In the genomic region with DNA sequence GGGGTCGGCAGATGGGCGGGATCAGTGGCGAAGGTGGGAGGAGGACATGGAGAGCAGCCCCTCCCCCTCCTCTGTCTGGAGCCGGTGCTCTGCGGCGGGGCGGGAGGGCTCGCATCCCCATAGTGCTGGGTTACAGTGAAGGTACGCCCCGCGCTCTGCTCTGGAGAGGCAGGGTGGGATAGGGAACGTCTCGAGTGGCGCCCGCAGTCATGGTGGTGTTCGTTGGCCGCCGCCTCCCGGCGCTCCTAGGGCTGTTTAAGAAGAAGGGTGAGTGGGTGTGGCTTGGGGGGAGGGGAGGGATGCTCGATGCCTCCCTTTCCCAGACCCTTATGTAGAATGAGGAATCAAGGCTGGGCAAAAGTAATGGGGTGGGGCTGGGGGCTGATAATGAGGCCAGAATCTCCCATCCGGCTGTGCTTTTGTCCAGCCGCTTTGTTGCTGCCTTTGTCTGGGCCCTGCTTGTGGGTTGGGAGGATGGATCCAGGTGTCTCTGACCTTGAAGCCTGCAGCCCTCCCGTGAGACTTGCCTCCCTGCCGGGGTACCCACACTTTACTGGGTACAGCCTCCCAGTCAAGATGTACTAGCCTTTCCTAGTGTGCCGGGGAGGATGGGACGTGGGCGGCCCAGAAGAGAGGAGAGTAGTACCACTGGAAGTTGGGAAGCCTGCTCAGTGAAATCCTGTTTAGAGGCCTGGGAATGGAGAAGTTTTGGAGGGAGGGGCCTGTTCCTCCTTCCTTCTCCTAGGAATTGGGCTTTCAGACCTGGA, we compare ENCODE assay signal across 13 cellular contexts. TPM values are rescaled to one million over a fixed set of nuclear protein-coding genes. Genes with fewer than 3 reads are reported as not detected.
DNase-seq lines count a peak whose midpoint lies in the region; ATAC-seq, FAIRE-seq and TF ChIP-seq lines count a peak whose summit lies in the region.
"Had no signal": no experiment of that assay in that cellular context is flagged by ENCODE, and none has a peak within 500 bp of the region (broad histone marks: within the 10 kb centered on the region; RNA-seq: fewer than 3 reads in every experiment).

No MANE protein-coding gene starts in this region.

- H2BK20ac ChIP-seq in H9 (ENCODE audit: low read depth, low read length, poor library complexity, severe bottlenecking), result no peak overlapping the region

- ATAC-seq in activated CD4-positive, CD25-positive, alpha-beta regulatory T cell treated with anti-CD3 and anti-CD28 coated beads, Interleukin-2, amount 50 U/mL, for 24 hours, result no peak

- TF ChIP-seq CTCF in H9 (conservative IDR thresholded peaks at IDR 0.05), result no peak
- TF ChIP-seq CTCF in progenitor cell of endocrine pancreas (IDR thresholded peaks at IDR 0.05; ENCODE audit: unreplicated experiment), result no peak

- H3K9me3 Mint-ChIP-seq in H9, result no peaks in the 10 kb centered on the region
- H3K9me3 Mint-ChIP-seq in progenitor cell of endocrine pancreas (ENCODE audit: low read depth), result no peaks in the 10 kb centered on the region
- H3K9me3 Mint-ChIP-seq: naive B cell had no signal

- H3K27me3 Mint-ChIP-seq in H9 (ENCODE audit: low read depth) (no peaks in the 10 kb centered on the region), progenitor cell of endocrine pancreas (no peaks in the 10 kb centered on the region)
- H3K27me3 Mint-ChIP-seq: naive B cell had no signal

- H3K79me1 ChIP-seq in H9 (ENCODE audit: insufficient read depth, low read depth, low read length, poor library complexity, severe bottlenecking), result no peaks in the 10 kb centered on the region

- peak; percentile 74 for DNase-seq in H9
- DNase-seq in NCI-H69 (lab: John Stamatoyannopoulos, UW), result peak; percentile 55
- DNase-seq in iPS DF 6.9 (ENCODE audit: low read depth, low spot score), result no peak
- no peak for DNase-seq in progenitor cell of endocrine pancreas (ENCODE audit: low spot score, unreplicated experiment)
- no peak for DNase-seq in H54 (ENCODE audit: insufficient read length, low spot score)
- no peak for DNase-seq in C1 segment of cervical spinal cord (lab: John Stamatoyannopoulos, UW)
- DNase-seq: activated naive CD4-positive, alpha-beta T cell treated with anti-CD3 and anti-CD28 coated beads, Interleukin-2, amount 50 U/mL, for 16 hours; COR-L47; naive B cell; NCI-H748 treated with DMSO at 0.1 percent for 48 hours; SJCRH30 had no signal

- peak overlapping the region; percentile 74 to 90 for H3K4me3 Mint-ChIP-seq in H9
- H3K4me3 Mint-ChIP-seq in progenitor cell of endocrine pancreas (ENCODE audit: low read depth), result no peak overlapping the region
- H3K4me3 Mint-ChIP-seq: naive B cell had no signal

- H3K36me3 Mint-ChIP-seq in H9 (ENCODE audit: insufficient read depth in 1 of 3, low read depth in 3 of 3) (peaks cover 11 to 49% (median 39%) of the 10 kb centered on the region in 3 experiments), progenitor cell of endocrine pancreas (ENCODE audit: insufficient read depth) (peaks cover 11% of the 10 kb centered on the region)
- H3K36me3 Mint-ChIP-seq: naive B cell had no signal

- H3K27ac Mint-ChIP-seq in H9, result peak overlapping the region; percentile 71 to 98 (median 98)
- H3K27ac Mint-ChIP-seq in progenitor cell of endocrine pancreas, result peak overlapping the region; percentile 82
- H3K27ac Mint-ChIP-seq: naive B cell had no signal

- no peak overlapping the region for H3K4ac ChIP-seq in H9 (ENCODE audit: low read depth, low read length)

- peaks cover 10% of the 10 kb centered on the region; the same call in 1 of the 2 replicates for H3K79me2 ChIP-seq in H9 (ENCODE audit: insufficient read depth, low read length)

- H3K14ac ChIP-seq in H9 (ENCODE audit: insufficient read depth, low read length), result 0 out of 2 replicates have a peak overlapping the region, but pooled peaks have one; percentile 7

- H4K5ac ChIP-seq in H9 (ENCODE audit: insufficient read length, low read depth, low read length), result no peak overlapping the region

- H3K4me1 Mint-ChIP-seq in H9 (peaks cover 50 to 68% of the 10 kb centered on the region in 2 experiments), progenitor cell of endocrine pancreas (ENCODE audit: low read depth) (peaks cover 41% of the 10 kb centered on the region)
- H3K4me1 Mint-ChIP-seq: naive B cell had no signal

- FAIRE-seq in H54 (lab: Jason Lieb, UNC), result no peak
- FAIRE-seq: TTC549 had no signal

- H3T11ph ChIP-seq in H9 (ENCODE audit: low read length), result no peak overlapping the region

- H3K4me3 ChIP-seq in iPS DF 6.9 (ENCODE audit: low read length), result peak overlapping the region; percentile 41; the same call in 1 of the 2 replicates
- H3K4me3 ChIP-seq: SJCRH30 had no signal

- H2AFZ ChIP-seq in H9 (ENCODE audit: low read length), result no peak overlapping the region

- no peak overlapping the region for H2BK5ac ChIP-seq in H9 (ENCODE audit: insufficient read length, low read length)

- no peak overlapping the region for H3K18ac ChIP-seq in H9 (ENCODE audit: insufficient read length, low read depth, low read length)

- peaks cover 17% of the 10 kb centered on the region for H3K36me3 ChIP-seq in iPS DF 6.9 (ENCODE audit: control insufficient read depth, insufficient read depth, low read length)
- H3K36me3 ChIP-seq: SJCRH30 had no signal

- WGBS in H9 (ENCODE audit: extremely low coverage, insufficient read length, low lambda C conversion rate), result no CpG with 5 or more reads among the region's 28 CpGs
- no CpG with 5 or more reads among the region's 28 CpGs for WGBS in iPS DF 6.9 (ENCODE audit: insufficient coverage, insufficient read length)

- H3K56ac ChIP-seq in H9 (ENCODE audit: insufficient read length, low read depth, low read length), result no peak overlapping the region

- peaks cover 6% of the 10 kb centered on the region; the same call in 1 of the 2 replicates for H3K4me1 ChIP-seq in H9 (ENCODE audit: insufficient read depth, low read length)
- peaks cover 14% of the 10 kb centered on the region for H3K4me1 ChIP-seq in iPS DF 6.9 (ENCODE audit: control insufficient read depth, insufficient read depth, low read length)

- H3K27me3 ChIP-seq in H9 (ENCODE audit: insufficient read depth, low read length), result no peaks in the 10 kb centered on the region
- no peaks in the 10 kb centered on the region for H3K27me3 ChIP-seq in iPS DF 6.9 (ENCODE audit: control insufficient read depth, insufficient read depth, low read length)
- H3K27me3 ChIP-seq: SJCRH30 had no signal

- no peak overlapping the region for H2BK12ac ChIP-seq in H9 (ENCODE audit: insufficient read length, low read depth, low read length)

- H3K27ac ChIP-seq in H9 (ENCODE audit: insufficient read length, low read depth, low read length) (no peak overlapping the region), iPS DF 6.9 (ENCODE audit: low read length) (no peak overlapping the region)
- H3K27ac ChIP-seq: SJCRH30 had no signal

- peaks cover 10% of the 10 kb centered on the region for H3K23me2 ChIP-seq in H9 (ENCODE audit: insufficient read length, low read depth, low read length, poor library complexity, severe bottlenecking)

- peak overlapping the region; percentile 9 for H3K9ac ChIP-seq in H9 (ENCODE audit: extremely low read depth, insufficient read length, low read length)

- H2BK15ac ChIP-seq in H9 (ENCODE audit: low read depth, low read length), result no peak overlapping the region

- no peak overlapping the region for H2AK5ac ChIP-seq in H9 (ENCODE audit: insufficient read length, low read length)

- H4K20me1 ChIP-seq in H9 (ENCODE audit: control insufficient read depth, insufficient read depth, insufficient read length), result no peaks in the 10 kb centered on the region

- TF ChIP-seq POLR2A in H54 (IDR thresholded peaks at IDR 0.05; ENCODE audit: low read depth, low read length), result no peak

- no peak overlapping the region for H3K23ac ChIP-seq in H9 (ENCODE audit: insufficient read length, low read depth, low read length)

- H2BK120ac ChIP-seq in H9 (ENCODE audit: low read depth, low read length, poor library complexity, severe bottlenecking), result no peak overlapping the region

- peak overlapping the region; percentile 49 for H3K4me2 ChIP-seq in H9 (ENCODE audit: insufficient read depth, insufficient read length, low read length)

- H4K8ac ChIP-seq in H9 (replicated peaks; ENCODE audit: insufficient read length, low read depth, low read length), result no peak overlapping the region

- no peak overlapping the region for H4K91ac ChIP-seq in H9 (ENCODE audit: insufficient read length, low read depth, low read length)

- H3K9me3 ChIP-seq in H9 (ENCODE audit: control insufficient read depth, low read depth, low read length) (no peaks in the 10 kb centered on the region), iPS DF 6.9 (ENCODE audit: control insufficient read depth, insufficient read depth, low read length) (no peaks in the 10 kb centered on the region)
- H3K9me3 ChIP-seq: SJCRH30 had no signal

RNA-seq across cellular contexts. Expression of a gene that starts 51.4 kb away (rescaled TPM):
- total RNA-seq in H9 (2021) (185 and 194 TPM in 2 replicates), progenitor cell of endocrine pancreas (101 and 110 TPM in 2 replicates)

RNA-seq across cellular contexts. Expression of a gene that starts 51.7 kb away (rescaled TPM):
- total RNA-seq in H9 (2021) (50.1 and 51.4 TPM in 2 replicates), progenitor cell of endocrine pancreas (62.6 and 66.1 TPM in 2 replicates)

Comparison
In these comparisons a context has a peak if more than half of its experiments do, and no peak if none do; other contexts are left out.
1. DNase-seq: peak in H9 (single experiment) and NCI-H69 (single experiment); none in iPS DF 6.9 (single experiment), progenitor cell of endocrine pancreas (single experiment), H54 (single experiment) and C1 segment of cervical spinal cord (0 of 14).